In the genomic region with DNA sequence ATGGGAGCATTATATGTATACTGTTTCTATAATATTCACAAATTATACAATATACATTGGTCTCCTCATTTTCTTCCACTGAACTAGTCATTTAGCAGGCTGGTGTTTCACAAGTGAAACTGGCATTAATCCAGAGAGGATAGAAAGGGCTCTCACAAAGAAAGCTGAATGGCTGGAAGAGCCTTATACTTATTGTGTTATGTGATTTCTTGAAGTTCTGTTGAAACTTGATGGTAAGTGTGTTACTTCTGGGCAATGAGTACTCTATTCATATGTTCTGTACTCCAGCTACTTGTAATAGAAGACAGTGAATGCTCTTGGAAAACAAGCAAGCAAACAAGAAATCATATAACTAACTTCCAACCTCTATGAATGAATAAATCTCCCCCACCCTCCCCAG, we compare ENCODE assay signal across 1 cellular context.
TF ChIP-seq lines count a peak whose summit lies in the region.

No MANE protein-coding gene starts in this region.

TF ChIP-seq in endothelial cell of umbilical vein, 7 proteins besides CTCF, POLR2A, EP300 and RAD21:
- TF ChIP-seq GATA2 (IDR thresholded peaks at IDR 0.05; ENCODE audit: insufficient read depth, insufficient read length, low read depth, low read length) (no peak), JUN (IDR thresholded peaks at IDR 0.05; ENCODE audit: borderline replicate concordance, insufficient read depth, insufficient read length, low read depth) (no peak), POLR2AphosphoS5 (IDR thresholded peaks at IDR 0.05; ENCODE audit: insufficient read depth, low read depth, low read length) (no peak), FOS (IDR thresholded peaks at IDR 0.05; ENCODE audit: borderline replicate concordance, insufficient read depth, low read length) (no peak)
- TF ChIP-seq, protein P1, sequence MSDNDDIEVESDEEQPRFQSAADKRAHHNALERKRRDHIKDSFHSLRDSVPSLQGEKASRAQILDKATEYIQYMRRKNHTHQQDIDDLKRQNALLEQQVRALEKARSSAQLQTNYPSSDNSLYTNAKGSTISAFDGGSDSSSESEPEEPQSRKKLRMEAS (IDR thresholded peaks at IDR 0.05; ENCODE audit: insufficient read depth, insufficient read length) = no peak
